19 cellular contexts compared by ENCODE assay signal in genomic region chr17:18205861-18206260, GRCh38. TPM values are rescaled to one million over a fixed set of nuclear protein-coding genes. Genes with fewer than 3 reads are reported as not detected.
DNase-seq lines count a peak whose midpoint lies in the region; ATAC-seq and TF ChIP-seq lines count a peak whose summit lies in the region.
"Had no signal": no experiment of that assay in that cellular context is flagged by ENCODE, and none has a peak within 500 bp of the region (broad histone marks: within the 10 kb centered on the region; RNA-seq: fewer than 3 reads in every experiment).

No MANE protein-coding gene starts in this region.

- WGBS in H9 (ENCODE audit: extremely low coverage, insufficient read length, low lambda C conversion rate), result no CpG with 5 or more reads among the region's 2 CpGs

- no peak overlapping the region for H2AFZ ChIP-seq in H9 (ENCODE audit: low read length)
- H2AFZ ChIP-seq: GM23338 had no signal

- no peaks in the 10 kb centered on the region for H4K20me1 ChIP-seq in H9 (ENCODE audit: control insufficient read depth, insufficient read depth, insufficient read length)

- no peak for ATAC-seq in naive thymus-derived CD8-positive, alpha-beta T cell
- ATAC-seq: GM12878, GM23338, K562 had no signal

- TF ChIP-seq CTCF in H9 (conservative IDR thresholded peaks at IDR 0.05) (no peak), brain (conservative IDR thresholded peaks at IDR 0.05) (no peak)

- no peak overlapping the region for H2BK15ac ChIP-seq in H9 (ENCODE audit: low read depth, low read length)

- no peak overlapping the region for H3K14ac ChIP-seq in H9 (ENCODE audit: insufficient read depth, low read length)

- no peak overlapping the region for H3K4me2 ChIP-seq in H9 (ENCODE audit: insufficient read depth, insufficient read length, low read length)
- H3K4me2 ChIP-seq: BLaER1, GM23338 had no signal

- H3K9ac ChIP-seq in H9 (ENCODE audit: extremely low read depth, insufficient read length, low read length), result no peak overlapping the region
- H3K9ac ChIP-seq: BLaER1 had no signal

- no peak overlapping the region for H3K27ac ChIP-seq in H9 (ENCODE audit: insufficient read length, low read depth, low read length)
- H3K27ac ChIP-seq: BLaER1 had no signal

- peaks cover 3% of the 10 kb centered on the region for H3K79me1 ChIP-seq in H9 (ENCODE audit: insufficient read depth, low read depth, low read length, poor library complexity, severe bottlenecking)

- H2BK12ac ChIP-seq in H9 (ENCODE audit: insufficient read length, low read depth, low read length), result no peak overlapping the region

- no peaks in the 10 kb centered on the region for H3K27me3 Mint-ChIP-seq in activated T-cell treated with anti-CD3 and anti-CD28 coated beads, Interleukin-2, amount 50 U/mL, for 24 hours
- H3K27me3 Mint-ChIP-seq in H9 (ENCODE audit: low read depth), result no peaks in the 10 kb centered on the region
- H3K27me3 Mint-ChIP-seq in brain, result no peaks in the 10 kb centered on the region
- no peaks in the 10 kb centered on the region for H3K27me3 Mint-ChIP-seq in naive thymus-derived CD8-positive, alpha-beta T cell

- no peaks in the 10 kb centered on the region for H3K9me3 Mint-ChIP-seq in activated T-cell treated with anti-CD3 and anti-CD28 coated beads, Interleukin-2, amount 50 U/mL, for 24 hours
- H3K9me3 Mint-ChIP-seq in H9 (no peaks in the 10 kb centered on the region), brain (no peaks in the 10 kb centered on the region)
- no peaks in the 10 kb centered on the region for H3K9me3 Mint-ChIP-seq in naive thymus-derived CD8-positive, alpha-beta T cell
- H3K9me3 Mint-ChIP-seq: GM23338, HFFc6 had no signal

- peaks cover 75% of the 10 kb centered on the region for H3K36me3 Mint-ChIP-seq in activated T-cell treated with anti-CD3 and anti-CD28 coated beads, Interleukin-2, amount 50 U/mL, for 24 hours (ENCODE audit: low read depth)
- H3K36me3 Mint-ChIP-seq in H9 (ENCODE audit: insufficient read depth in 1 of 3, low read depth in 3 of 3) (peaks cover 25 to 63% (median 43%) of the 10 kb centered on the region in 3 experiments; a peak in 6 of 7 replicates), brain (peaks cover 64% of the 10 kb centered on the region)
- peaks cover 0 to 86% (median 10%) of the 10 kb centered on the region in 3 donors for H3K36me3 Mint-ChIP-seq in naive thymus-derived CD8-positive, alpha-beta T cell

- no peaks in the 10 kb centered on the region; the same call in 1 of the 2 replicates for H3K79me2 ChIP-seq in H9 (ENCODE audit: insufficient read depth, low read length)

- H4K5ac ChIP-seq in H9 (ENCODE audit: insufficient read length, low read depth, low read length), result no peak overlapping the region

- H3K4me3 Mint-ChIP-seq in activated T-cell treated with anti-CD3 and anti-CD28 coated beads, Interleukin-2, amount 50 U/mL, for 24 hours, result no peak overlapping the region
- no peak overlapping the region; a peak in 1 of 5 replicates for H3K4me3 Mint-ChIP-seq in H9
- H3K4me3 Mint-ChIP-seq in brain, result no peak overlapping the region
- no peak overlapping the region for H3K4me3 Mint-ChIP-seq in naive thymus-derived CD8-positive, alpha-beta T cell
- H3K4me3 Mint-ChIP-seq: GM23338, HFFc6 had no signal

- H3K4me1 ChIP-seq in H9 (ENCODE audit: insufficient read depth, low read length), result no peaks in the 10 kb centered on the region
- H3K4me1 ChIP-seq: BLaER1 had no signal

- H3K18ac ChIP-seq in H9 (ENCODE audit: insufficient read length, low read depth, low read length), result no peak overlapping the region

- H3T11ph ChIP-seq in H9 (ENCODE audit: low read length), result no peak overlapping the region

- no peak overlapping the region for H4K91ac ChIP-seq in H9 (ENCODE audit: insufficient read length, low read depth, low read length)

- H2BK20ac ChIP-seq in H9 (ENCODE audit: low read depth, low read length, poor library complexity, severe bottlenecking), result no peak overlapping the region

- H3K23ac ChIP-seq in H9 (ENCODE audit: insufficient read length, low read depth, low read length), result no peak overlapping the region

- no peak overlapping the region for H3K4ac ChIP-seq in H9 (ENCODE audit: low read depth, low read length)

- H3K23me2 ChIP-seq in H9 (ENCODE audit: insufficient read length, low read depth, low read length, poor library complexity, severe bottlenecking), result no peaks in the 10 kb centered on the region

- H3K56ac ChIP-seq in H9 (ENCODE audit: insufficient read length, low read depth, low read length), result no peak overlapping the region

- H2AK5ac ChIP-seq in H9 (ENCODE audit: insufficient read length, low read length), result no peak overlapping the region

- POLR2A ChIA-PET in naive thymus-derived CD8-positive, alpha-beta T cell (lab: Charles Lee), result no interaction called here

- no peaks in the 10 kb centered on the region for H3K9me3 ChIP-seq in H9 (ENCODE audit: control insufficient read depth, low read depth, low read length)
- H3K9me3 ChIP-seq: BLaER1 had no signal

- peak overlapping the region; percentile 65 for H3K27ac Mint-ChIP-seq in activated T-cell treated with anti-CD3 and anti-CD28 coated beads, Interleukin-2, amount 50 U/mL, for 24 hours
- H3K27ac Mint-ChIP-seq in H9 (peak overlapping the region in 2 of 3 experiments; percentile 6 to 37; a peak in 2 of 7 replicates), brain (peak overlapping the region in 3 of 5 experiments; percentile 40 to 91 (median 79))
- peak overlapping the region in 7 of 10 donors; percentile 12 to 75 (median 41) for H3K27ac Mint-ChIP-seq in naive thymus-derived CD8-positive, alpha-beta T cell
- H3K27ac Mint-ChIP-seq: GM23338, HFFc6 had no signal

- H3K4me1 Mint-ChIP-seq in activated T-cell treated with anti-CD3 and anti-CD28 coated beads, Interleukin-2, amount 50 U/mL, for 24 hours (ENCODE audit: low read depth), result peaks cover 8% of the 10 kb centered on the region
- H3K4me1 Mint-ChIP-seq in H9 (peaks cover 13 to 15% of the 10 kb centered on the region in 2 experiments), brain (peaks cover 10% of the 10 kb centered on the region)
- peaks cover 6 to 28% (median 13%) of the 10 kb centered on the region in 4 donors for H3K4me1 Mint-ChIP-seq in naive thymus-derived CD8-positive, alpha-beta T cell

- H4K8ac ChIP-seq in H9 (replicated peaks; ENCODE audit: insufficient read length, low read depth, low read length), result no peak overlapping the region

- DNase-seq in activated T-cell treated with anti-CD3 and anti-CD28 coated beads, Interleukin-2, amount 50 U/mL, for 24 hours, result no peak
- DNase-seq in activated T-cell treated with anti-CD3 and anti-CD28 coated beads, Interleukin-2, amount 50 U/mL, for 48 hours, result no peak
- DNase-seq in H9 (no peak), SHP77 (lab: John Stamatoyannopoulos, UW) (no peak), NCI-H1436 (lab: John Stamatoyannopoulos, UW) (no peak), C1 segment of cervical spinal cord (lab: John Stamatoyannopoulos, UW) (no peak)
- DNase-seq in naive thymus-derived CD8-positive, alpha-beta T cell, result no peak
- DNase-seq: DMS79 treated with DMSO at 0.1 percent for 48 hours, HFFc6, MV-4-11, NCI-H1417, NCI-H1930, NCI-H446, RPMI8226 had no signal

- H2BK5ac ChIP-seq in H9 (ENCODE audit: insufficient read length, low read length), result no peak overlapping the region

- no peak overlapping the region for H2BK120ac ChIP-seq in H9 (ENCODE audit: low read depth, low read length, poor library complexity, severe bottlenecking)

- no peaks in the 10 kb centered on the region for H3K27me3 ChIP-seq in H9 (ENCODE audit: insufficient read depth, low read length)
- H3K27me3 ChIP-seq: BLaER1 had no signal

RNA-seq across cellular contexts. Expression of gene LLGL1, which starts 19.6 kb away (rescaled TPM):
- 65.0 and 66.2 TPM in 2 replicates for total RNA-seq in H9 (2021)
- polyA plus RNA-seq in brain (ENCODE audit: insufficient read depth, low read depth, low replicate concordance), result 71.6 TPM
- total RNA-seq in naive thymus-derived CD8-positive, alpha-beta T cell, result 10 to 100 TPM; 16.8 to 17.3 TPM
- 1 to 10 TPM; 1.2 to 1.9 (median 1.5) TPM for polyA plus RNA-seq in naive thymus-derived CD8-positive, alpha-beta T cell

RNA-seq across cellular contexts. Expression of gene ALKBH5, which starts 22.2 kb away (rescaled TPM):
- total RNA-seq in H9 (2021), result 89.8 and 92.5 TPM in 2 replicates
- polyA plus RNA-seq in brain (ENCODE audit: insufficient read depth, low read depth, low replicate concordance), result 99.8 TPM
- total RNA-seq in naive thymus-derived CD8-positive, alpha-beta T cell, result 100 to 1,000 TPM; 109 to 120 TPM
- 100 to 1,000 TPM; 125 to 148 (median 129) TPM for polyA plus RNA-seq in naive thymus-derived CD8-positive, alpha-beta T cell

RNA-seq across cellular contexts. Expression of gene FLII, which starts 52.7 kb away (rescaled TPM):
- total RNA-seq in H9 (2021), result 298 and 314 TPM in 2 replicates
- polyA plus RNA-seq in brain (ENCODE audit: insufficient read depth, low read depth, low replicate concordance), result 129 TPM
- 100 to 1,000 TPM; 318 to 327 TPM for total RNA-seq in naive thymus-derived CD8-positive, alpha-beta T cell
- polyA plus RNA-seq in naive thymus-derived CD8-positive, alpha-beta T cell, result 100 to 1,000 TPM in 2 of 3 donors, 10 to 100 TPM in 1; 81.2 to 180 (median 100) TPM

RNA-seq across cellular contexts. Expression of gene MIEF2, which starts 54.6 kb away (rescaled TPM):
- total RNA-seq in H9 (2021), result 10.2 and 10.3 TPM in 2 replicates
- polyA plus RNA-seq in brain (ENCODE audit: insufficient read depth, low read depth, low replicate concordance), result 13.5 TPM
- total RNA-seq in naive thymus-derived CD8-positive, alpha-beta T cell, result 10 to 100 TPM; 16.7 to 17.4 TPM
- polyA plus RNA-seq in naive thymus-derived CD8-positive, alpha-beta T cell, result 10 to 100 TPM; 10.7 to 14.4 (median 10.8) TPM

Comparison
In these comparisons a context has a peak if more than half of its experiments do, and no peak if none do; other contexts are left out.
1. H3K27ac Mint-ChIP-seq: peak in every context shown above with its lines; median percentile 79 in brain; 65 in activated T-cell treated with anti-CD3 and anti-CD28 coated beads, Interleukin-2, amount 50 U/mL, for 24 hours; 41 in naive thymus-derived CD8-positive, alpha-beta T cell; 22 in H9.